In the genomic region with DNA sequence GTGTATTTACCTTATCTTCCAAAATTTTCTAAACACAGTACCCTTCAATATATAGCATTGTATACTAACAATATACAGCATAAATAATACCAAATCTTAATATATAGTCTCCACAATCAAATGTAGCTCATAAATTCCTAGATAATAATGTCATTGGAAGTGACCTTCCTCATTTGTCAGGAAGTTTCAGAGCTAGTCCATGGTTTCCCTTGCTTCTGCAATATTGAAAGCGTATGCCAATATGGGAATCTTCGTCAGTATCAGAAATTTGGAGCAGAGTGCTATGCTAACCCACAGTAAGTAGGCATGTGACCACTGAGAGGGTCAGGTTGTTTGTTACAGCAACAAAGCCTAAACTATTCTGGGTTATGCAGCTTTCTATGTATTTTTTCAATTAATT, we compare ENCODE assay signal across 39 cellular contexts.
"Had no signal": no experiment of that assay in that cellular context is flagged by ENCODE, and none has a peak within 500 bp of the region (broad histone marks: within the 10 kb centered on the region; RNA-seq: fewer than 3 reads in every experiment).

No MANE protein-coding gene starts in this region.

- H3K9me3 Mint-ChIP-seq: activated naive CD4-positive, alpha-beta T cell treated with anti-CD3 and anti-CD28 coated beads for 36 hours; activated naive CD4-positive, alpha-beta T cell treated with anti-CD3 and anti-CD28 coated beads, Interleukin-2, amount 50 U/mL, for 24 hours had no signal

- H3K4me1 ChIP-seq: adrenal gland, ascending aorta, body of pancreas, breast epithelium had no signal

- H3K4me3 ChIP-seq: adrenal gland, ascending aorta, body of pancreas, breast epithelium, cardiac muscle cell had no signal

- H3K27ac ChIP-seq: adrenal gland, ascending aorta, body of pancreas, brain microvascular endothelial cell, breast epithelium, cardiac muscle cell had no signal

- H3K27me3 Mint-ChIP-seq: activated naive CD4-positive, alpha-beta T cell treated with anti-CD3 and anti-CD28 coated beads, Interleukin-2, amount 10 ng/mL, durations not matched to agents 7 days and 5 days; activated naive CD4-positive, alpha-beta T cell treated with anti-CD3 and anti-CD28 coated beads, Interleukin-2, amount 50 U/mL, for 24 hours; activated naive CD8-positive, alpha-beta T cell; activated naive CD8-positive, alpha-beta T cell treated with anti-CD3 and anti-CD28 coated beads for 36 hours; activated naive CD8-positive, alpha-beta T cell treated with anti-CD3 and anti-CD28 coated beads, Interleukin-2, amount 10 ng/mL, durations not matched to agents 7 days and 5 days; activated naive CD8-positive, alpha-beta T cell treated with anti-CD3 and anti-CD28 coated beads, Interleukin-2, amount 50 U/mL, for 24 hours; activated T-cell treated with anti-CD3 and anti-CD28 coated beads, Interleukin-2, amount 50 U/mL, for 24 hours; activated T-helper 17 cell treated with anti-CD3 and anti-CD28 coated beads, Interleukin-2, amount 50 U/mL, for 72 hours; central memory CD8-positive, alpha-beta T cell had no signal

- FAIRE-seq: astrocyte, bronchial epithelial cell had no signal

- H3K27ac Mint-ChIP-seq: activated naive CD4-positive, alpha-beta T cell treated with anti-CD3 and anti-CD28 coated beads for 36 hours; activated naive CD4-positive, alpha-beta T cell treated with anti-CD3 and anti-CD28 coated beads, Interleukin-2, amount 10 ng/mL, durations not matched to agents 7 days and 5 days; activated naive CD4-positive, alpha-beta T cell treated with anti-CD3 and anti-CD28 coated beads, Interleukin-2, amount 50 U/mL, for 24 hours; activated naive CD4-positive, alpha-beta T cell treated with anti-CD3 and anti-CD28 coated beads, Interleukin-2, amount 50 U/mL, for 72 hours; activated naive CD8-positive, alpha-beta T cell; activated naive CD8-positive, alpha-beta T cell treated with anti-CD3 and anti-CD28 coated beads for 36 hours; activated naive CD8-positive, alpha-beta T cell treated with anti-CD3 and anti-CD28 coated beads, Interleukin-2, amount 10 ng/mL, durations not matched to agents 7 days and 5 days; activated naive CD8-positive, alpha-beta T cell treated with anti-CD3 and anti-CD28 coated beads, Interleukin-2, amount 50 U/mL, for 24 hours; activated T-cell treated with anti-CD3 and anti-CD28 coated beads, Interleukin-2, amount 50 U/mL, for 24 hours; activated T-cell treated with anti-CD3 and anti-CD28 coated beads, Interleukin-2, amount 50 U/mL, for 72 hours; activated T-helper 1 cell treated with anti-CD3 and anti-CD28 coated beads, Interleukin-12 subunit alpha, Interleukin-12 subunit beta, Interleukin-2, Interleukin-4 antibody, amounts not matched to agents 30 ng/mL and 10 ng/mL and 1 ng/mL, durations not matched to agents 14 hours and 24 hours and 36 hours; activated T-helper 17 cell treated with anti-CD3 and anti-CD28 coated beads, Interleukin-2, amount 50 U/mL, for 72 hours; activated T-helper 2 cell treated with anti-CD3 and anti-CD28 coated beads, Interferon-gamma antibody, Interleukin-2, Interleukin-4, amounts not matched to agents 10 μg/mL and 5 μg/mL and 100 μg/mL, durations not matched to agents 14 hours and 24 hours and 36 hours; brain had no signal

- DNase-seq: activated effector memory CD4-positive, alpha-beta T cell treated with anti-CD3 and anti-CD28 coated beads, Interleukin-2, amount 50 U/mL, for 16 hours; activated effector memory CD4-positive, alpha-beta T cell treated with Interleukin-2 at 50 U/mL for 16 hours; activated gamma-delta T cell; activated gamma-delta T cell treated with Interleukin-2 at 50 U/mL for 16 hours; activated naive CD4-positive, alpha-beta T cell; activated naive CD4-positive, alpha-beta T cell treated with anti-CD3 and anti-CD28 coated beads for 36 hours; activated naive CD4-positive, alpha-beta T cell treated with anti-CD3 and anti-CD28 coated beads, Interleukin-2, amount 10 ng/mL, durations not matched to agents 7 days and 5 days; activated naive CD4-positive, alpha-beta T cell treated with anti-CD3 and anti-CD28 coated beads, Interleukin-2, amount 50 U/mL, for 16 hours; activated naive CD4-positive, alpha-beta T cell treated with Interleukin-2 at 50 U/mL for 16 hours; activated naive CD8-positive, alpha-beta T cell treated with anti-CD3 and anti-CD28 coated beads for 36 hours; activated naive CD8-positive, alpha-beta T cell treated with anti-CD3 and anti-CD28 coated beads, Interleukin-2, amount 10 ng/mL, durations not matched to agents 7 days and 5 days; activated naive CD8-positive, alpha-beta T cell treated with anti-CD3 and anti-CD28 coated beads, Interleukin-2, amount 50 U/mL, for 24 hours; activated T-cell treated with anti-CD3 and anti-CD28 coated beads, Interleukin-2, amount 50 U/mL, for 24 hours; activated T-cell treated with anti-CD3 and anti-CD28 coated beads, Interleukin-2, amount 50 U/mL, for 4 hours; activated T-cell treated with anti-CD3 and anti-CD28 coated beads, Interleukin-2, amount 50 U/mL, for 48 hours; activated T-cell treated with anti-CD3 and anti-CD28 coated beads, Interleukin-2, amount 50 U/mL, for 72 hours; adrenal gland; amniotic stem cell; amygdala; anterior cingulate cortex; aorta; body of pancreas; brain microvascular endothelial cell; caudate nucleus; central memory CD4-positive, alpha-beta T cell; cerebellar nuclear complex had no signal

- H3K9me3 ChIP-seq: adrenal gland, ascending aorta, body of pancreas, breast epithelium had no signal

- H3K36me3 ChIP-seq: adrenal gland, ascending aorta, brain microvascular endothelial cell, breast epithelium, cardiac muscle cell had no signal

- H3K4me1 Mint-ChIP-seq: activated naive CD4-positive, alpha-beta T cell treated with anti-CD3 and anti-CD28 coated beads, Interleukin-2, amount 10 ng/mL, durations not matched to agents 7 days and 5 days; activated naive CD4-positive, alpha-beta T cell treated with anti-CD3 and anti-CD28 coated beads, Interleukin-2, amount 50 U/mL, for 24 hours; activated naive CD8-positive, alpha-beta T cell treated with anti-CD3 and anti-CD28 coated beads for 36 hours; activated naive CD8-positive, alpha-beta T cell treated with anti-CD3 and anti-CD28 coated beads, Interleukin-2, amount 10 ng/mL, durations not matched to agents 7 days and 5 days; activated naive CD8-positive, alpha-beta T cell treated with anti-CD3 and anti-CD28 coated beads, Interleukin-2, amount 50 U/mL, for 24 hours; activated T-helper 17 cell treated with anti-CD3 and anti-CD28 coated beads, Interleukin-2, amount 50 U/mL, for 72 hours; brain; central memory CD8-positive, alpha-beta T cell had no signal

- ATAC-seq: activated naive CD4-positive, alpha-beta T cell treated with anti-CD3 and anti-CD28 coated beads, Interleukin-2, amount 50 U/mL, for 72 hours; activated naive CD8-positive, alpha-beta T cell treated with anti-CD3 and anti-CD28 coated beads, Interleukin-2, amount 50 U/mL, for 24 hours; activated T-cell treated with anti-CD3 and anti-CD28 coated beads, Interleukin-2, amount 50 U/mL, for 4 hours; activated T-cell treated with anti-CD3 and anti-CD28 coated beads, Interleukin-2, amount 50 U/mL, for 72 hours; activated T-helper 17 cell treated with anti-CD3 and anti-CD28 coated beads, Interleukin-2, amount 50 U/mL, for 72 hours; body of pancreas had no signal

- H3K4me3 Mint-ChIP-seq: activated naive CD4-positive, alpha-beta T cell treated with anti-CD3 and anti-CD28 coated beads for 36 hours; activated naive CD4-positive, alpha-beta T cell treated with anti-CD3 and anti-CD28 coated beads, Interleukin-2, amount 10 ng/mL, durations not matched to agents 7 days and 5 days; activated naive CD4-positive, alpha-beta T cell treated with anti-CD3 and anti-CD28 coated beads, Interleukin-2, amount 50 U/mL, for 24 hours; activated naive CD8-positive, alpha-beta T cell; activated naive CD8-positive, alpha-beta T cell treated with anti-CD3 and anti-CD28 coated beads for 36 hours; activated naive CD8-positive, alpha-beta T cell treated with anti-CD3 and anti-CD28 coated beads, Interleukin-2, amount 10 ng/mL, durations not matched to agents 7 days and 5 days; activated naive CD8-positive, alpha-beta T cell treated with anti-CD3 and anti-CD28 coated beads, Interleukin-2, amount 50 U/mL, for 24 hours; activated T-cell treated with anti-CD3 and anti-CD28 coated beads, Interleukin-2, amount 50 U/mL, for 24 hours; activated T-cell treated with anti-CD3 and anti-CD28 coated beads, Interleukin-2, amount 50 U/mL, for 4 hours; activated T-cell treated with anti-CD3 and anti-CD28 coated beads, Interleukin-2, amount 50 U/mL, for 72 hours; activated T-helper 1 cell treated with anti-CD3 and anti-CD28 coated beads, Interleukin-12 subunit alpha, Interleukin-12 subunit beta, Interleukin-2, Interleukin-4 antibody, amounts not matched to agents 30 ng/mL and 10 ng/mL and 1 ng/mL, durations not matched to agents 14 hours and 24 hours and 36 hours; activated T-helper 17 cell treated with anti-CD3 and anti-CD28 coated beads, Interleukin-2, amount 50 U/mL, for 72 hours; brain; central memory CD8-positive, alpha-beta T cell had no signal

- H3K27me3 ChIP-seq: adrenal gland, ascending aorta, body of pancreas, brain microvascular endothelial cell, breast epithelium, cardiac muscle cell had no signal

- H3K36me3 Mint-ChIP-seq: activated naive CD4-positive, alpha-beta T cell treated with anti-CD3 and anti-CD28 coated beads, Interleukin-2, amount 10 ng/mL, durations not matched to agents 7 days and 5 days; activated naive CD4-positive, alpha-beta T cell treated with anti-CD3 and anti-CD28 coated beads, Interleukin-2, amount 50 U/mL, for 24 hours; activated naive CD4-positive, alpha-beta T cell treated with anti-CD3 and anti-CD28 coated beads, Interleukin-2, amount 50 U/mL, for 72 hours; activated naive CD8-positive, alpha-beta T cell; activated naive CD8-positive, alpha-beta T cell treated with anti-CD3 and anti-CD28 coated beads for 36 hours; activated naive CD8-positive, alpha-beta T cell treated with anti-CD3 and anti-CD28 coated beads, Interleukin-2, amount 10 ng/mL, durations not matched to agents 7 days and 5 days; brain had no signal
